In genomic region chr12:40244526-40245156, GRCh38 we compare ENCODE assay signal across 4 cellular contexts. TPM values are rescaled to one million over a fixed set of nuclear protein-coding genes. Genes with fewer than 3 reads are reported as not detected.
A peak's percentile ranks its signal among the peaks of the same experiment; 100 is the strongest.
DNase-seq lines count a peak whose midpoint lies in the region; ATAC-seq and TF ChIP-seq lines count a peak whose summit lies in the region.
"Not testable (repeated sequence)": the region's sequence is repeated elsewhere in the genome, so short reads cannot be mapped to it uniquely, and the experiment has no call there.
"Had no signal": no experiment of that assay in that cellular context is flagged by ENCODE, and none has a peak within 500 bp of the region (broad histone marks: within the 10 kb centered on the region; RNA-seq: fewer than 3 reads in every experiment).

No MANE protein-coding gene starts in this region.

- not testable (repeated sequence) for H3K9me3 ChIP-seq in liver (ENCODE audit: control insufficient read depth in 4 of 4, low read length in 3 of 4); right lobe of liver

- TF ChIP-seq POLR2A in right lobe of liver (IDR thresholded peaks at IDR 0.05) = not testable (repeated sequence)

- H3K4me1 ChIP-seq in liver (ENCODE audit: control insufficient read depth in 4 of 4, insufficient read depth in 4 of 4, low read length in 3 of 4) (peaks cover 4 to 26% (median 14%) of the 10 kb centered on the region in 4 donors), right lobe of liver (peaks cover 0 to 25% (median 3%) of the 10 kb centered on the region in 4 donors)

- not testable (repeated sequence) for H3K27me3 ChIP-seq in liver (ENCODE audit: control insufficient read depth in 4 of 4, insufficient read depth in 4 of 4, low read length in 3 of 4); right lobe of liver

- not testable (repeated sequence) for DNase-seq in left lobe of liver (ENCODE audit: low spot score); right lobe of liver

- not testable (repeated sequence) for H3K9ac ChIP-seq in liver (ENCODE audit: low read depth in 1 of 2, low read length in 2 of 2)

- peak; percentile 87 for ATAC-seq in left lobe of liver
- ATAC-seq in right lobe of liver = peak; percentile 81 to 90 (median 85)

- TF ChIP-seq CTCF in liver (IDR thresholded peaks at IDR 0.05; ENCODE audit: low read depth, low read length, missing input control); right lobe of liver (IDR thresholded peaks at IDR 0.05): not testable (repeated sequence)

- not testable (repeated sequence) for H3K27ac ChIP-seq in liver (ENCODE audit: low read depth in 1 of 2, low read length in 2 of 2)
- peak overlapping the region in 2 of 3 donors; percentile 28 to 56 for H3K27ac ChIP-seq in right lobe of liver

- TF ChIP-seq RAD21 in liver (IDR thresholded peaks at IDR 0.05) = not testable (repeated sequence)

- not testable (repeated sequence) for H3K4me3 ChIP-seq in liver (ENCODE audit: low read depth in 1 of 3, low read length in 3 of 3)
- H3K4me3 ChIP-seq in right lobe of liver = peak overlapping the region in 1 of 3 donors; percentile 2

- 43% methylated on average over 5 of the region's 5 CpGs for WGBS in liver
- WGBS in right lobe of liver (ENCODE audit: insufficient coverage, low coverage, low lambda C conversion rate, missing lambda C conversion rate) = 23% methylated on average over 5 of the region's 5 CpGs

- not testable (repeated sequence) for H3K36me3 ChIP-seq in liver (ENCODE audit: control insufficient read depth in 4 of 4, insufficient read depth in 3 of 4, low read depth in 1 of 4, low read length in 3 of 4); right lobe of liver

- intact Hi-C loops in right lobe of liver (cut with DNase I) = not testable (repeated sequence)

TF ChIP-seq in liver, 16 proteins besides CTCF, POLR2A, EP300 and RAD21:
- peak; percentile 58 to 65 for TF ChIP-seq HNF4A (conservative IDR thresholded peaks at IDR 0.05)
- TF ChIP-seq SP1 (IDR thresholded peaks at IDR 0.05) = peak; percentile 29
- peak in 1 of 2 donors; percentile 22 for TF ChIP-seq RXRA (IDR thresholded peaks at IDR 0.05)
- TF ChIP-seq JUND (IDR thresholded peaks at IDR 0.05) = peak in 1 of 2 donors; percentile 8

RNA-seq across cellular contexts. Expression of gene LRRK2, which starts 19.8 kb away (rescaled TPM):
- 7.0 TPM for total RNA-seq in left lobe of liver
- total RNA-seq in liver = 10 to 100 TPM in 1 of 2 donors, 1 to 10 TPM in 1; 6.9 to 11.5 TPM
- polyA plus RNA-seq in liver = 1 to 10 TPM; 1.5 to 2.9 TPM
- total RNA-seq in right lobe of liver = 10 to 100 TPM in 1 of 6 experiments, 1 to 10 TPM in 5; 4.1 to 19.1 (median 6.1) TPM
- polyA plus RNA-seq: CD8-positive, alpha-beta memory T cell had no signal
